ENCODE assay signal across 8 cellular contexts in the genomic region with DNA sequence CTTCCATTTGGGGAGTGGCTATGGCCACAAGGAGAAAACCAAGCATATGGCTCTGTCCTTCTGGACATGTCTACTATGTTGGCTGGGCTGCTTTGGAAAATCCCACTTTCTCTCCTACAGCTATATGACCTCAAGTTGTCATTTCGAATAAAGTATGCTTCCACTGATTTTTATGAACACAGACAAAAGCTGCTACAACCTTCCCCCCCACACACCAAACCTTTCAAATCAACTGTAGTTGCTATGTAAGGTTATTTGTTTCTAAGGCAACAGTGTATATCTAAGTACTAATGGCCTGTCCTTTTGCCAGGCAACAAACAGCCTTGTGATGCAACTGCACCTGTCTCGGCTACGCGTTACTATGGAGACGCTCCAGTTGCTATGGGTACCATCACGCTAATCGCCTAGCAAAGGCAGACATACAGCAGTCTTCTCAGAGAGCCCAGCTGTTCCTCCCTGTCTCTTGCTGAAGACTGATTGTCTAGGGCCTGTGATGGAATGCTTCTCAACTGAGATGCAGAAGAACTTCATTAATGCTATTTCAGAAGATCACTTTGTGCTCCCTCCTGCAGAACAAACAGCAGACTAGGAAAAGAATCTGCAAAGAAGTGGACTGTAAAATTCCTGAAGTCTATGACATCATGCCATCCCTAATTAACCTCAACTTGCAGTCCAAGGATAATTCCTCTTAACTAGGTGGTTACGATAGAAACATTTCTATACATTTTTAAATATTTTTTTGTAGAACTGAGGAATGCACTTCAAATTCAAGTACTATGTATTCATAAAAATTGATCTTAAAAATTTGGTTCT.
A peak's percentile ranks its signal among the peaks of the same experiment; 100 is the strongest.
DNase-seq lines count a peak whose midpoint lies in the region; ATAC-seq, FAIRE-seq and TF ChIP-seq lines count a peak whose summit lies in the region.

No MANE protein-coding gene starts in this region.

- peaks cover 13% of the 10 kb centered on the region for H3K79me2 ChIP-seq in parathyroid adenoma

- FAIRE-seq in GM19239 (lab: Jason Lieb, UNC), result no peak

- no peak overlapping the region for H3K9ac ChIP-seq in HUES64 (ENCODE audit: low read depth, low read length)
- H3K9ac ChIP-seq in parathyroid adenoma, result no peak overlapping the region

- 0 out of 2 replicates have a peak overlapping the region, but pooled peaks have one; percentile 94 for H3K27ac ChIP-seq in HUES64 (ENCODE audit: low read depth, low read length)
- peak overlapping the region; percentile 12 for H3K27ac ChIP-seq in parathyroid adenoma

- H2AFZ ChIP-seq in parathyroid adenoma, result no peak overlapping the region

- ATAC-seq in GM21526 (IDR thresholded peaks at IDR 0.05; ENCODE audit: low FRiP score, unreplicated experiment), result no peak

- TF ChIP-seq CTCF in parathyroid adenoma (IDR thresholded peaks at IDR 0.05), result no peak

- H3K27me3 ChIP-seq in HUES64 (ENCODE audit: insufficient read depth, low read length), result no peaks in the 10 kb centered on the region
- no peaks in the 10 kb centered on the region for H3K27me3 ChIP-seq in parathyroid adenoma (ENCODE audit: control insufficient read depth, insufficient read depth, low read length)

- H3K9me3 ChIP-seq in HUES64 (ENCODE audit: insufficient read depth, low read depth, low read length), result no peaks in the 10 kb centered on the region
- no peaks in the 10 kb centered on the region for H3K9me3 ChIP-seq in parathyroid adenoma (ENCODE audit: control insufficient read depth, low read length)

- H3K4me3 ChIP-seq in HUES64 (ENCODE audit: low read length) (no peak overlapping the region), parathyroid adenoma (ENCODE audit: low read depth, low read length) (no peak overlapping the region)

- H3K4me1 ChIP-seq in HUES64 (ENCODE audit: insufficient read depth, low read length), result peaks cover 59% of the 10 kb centered on the region
- H3K4me1 ChIP-seq in parathyroid adenoma, result peaks cover 15% of the 10 kb centered on the region

- H3K36me3 ChIP-seq in HUES64 (ENCODE audit: insufficient read depth, low read length), result peaks cover 40% of the 10 kb centered on the region
- no peaks in the 10 kb centered on the region for H3K36me3 ChIP-seq in parathyroid adenoma (ENCODE audit: control insufficient read depth, insufficient read depth, low read length)

- no peak for TF ChIP-seq POLR2A in erythroblast (IDR thresholded peaks at IDR 0.05; ENCODE audit: low read length)

- peak; percentile 90 for DNase-seq in NCI-H510A (lab: John Stamatoyannopoulos, UW)
- peak; percentile 3 to 26 for DNase-seq in erythroblast (lab: John Stamatoyannopoulos, UW)
- no peak for DNase-seq in NOMO-1 treated with dmso at 0.1 percent for 144 hours (lab: John Stamatoyannopoulos, UW; ENCODE audit: unreplicated experiment)
- DNase-seq in GM19239 (ENCODE audit: insufficient read length, low spot score), result no peak
- no peak for DNase-seq in GM19238 (ENCODE audit: insufficient read length, low spot score)

- H3K4me2 ChIP-seq in parathyroid adenoma (ENCODE audit: low read length), result no peak overlapping the region

- WGBS in HUES64, result 90% methylated on average over 8 of the region's 8 CpGs

Comparison
In these comparisons a context has a peak if more than half of its experiments do, and no peak if none do; other contexts are left out.
1. DNase-seq: peak in NCI-H510A (single experiment) and erythroblast (2 of 2); none in NOMO-1 treated with dmso at 0.1 percent for 144 hours (single experiment), GM19239 (single experiment) and GM19238 (single experiment).